8 cellular contexts compared by ENCODE assay signal in the genomic region with DNA sequence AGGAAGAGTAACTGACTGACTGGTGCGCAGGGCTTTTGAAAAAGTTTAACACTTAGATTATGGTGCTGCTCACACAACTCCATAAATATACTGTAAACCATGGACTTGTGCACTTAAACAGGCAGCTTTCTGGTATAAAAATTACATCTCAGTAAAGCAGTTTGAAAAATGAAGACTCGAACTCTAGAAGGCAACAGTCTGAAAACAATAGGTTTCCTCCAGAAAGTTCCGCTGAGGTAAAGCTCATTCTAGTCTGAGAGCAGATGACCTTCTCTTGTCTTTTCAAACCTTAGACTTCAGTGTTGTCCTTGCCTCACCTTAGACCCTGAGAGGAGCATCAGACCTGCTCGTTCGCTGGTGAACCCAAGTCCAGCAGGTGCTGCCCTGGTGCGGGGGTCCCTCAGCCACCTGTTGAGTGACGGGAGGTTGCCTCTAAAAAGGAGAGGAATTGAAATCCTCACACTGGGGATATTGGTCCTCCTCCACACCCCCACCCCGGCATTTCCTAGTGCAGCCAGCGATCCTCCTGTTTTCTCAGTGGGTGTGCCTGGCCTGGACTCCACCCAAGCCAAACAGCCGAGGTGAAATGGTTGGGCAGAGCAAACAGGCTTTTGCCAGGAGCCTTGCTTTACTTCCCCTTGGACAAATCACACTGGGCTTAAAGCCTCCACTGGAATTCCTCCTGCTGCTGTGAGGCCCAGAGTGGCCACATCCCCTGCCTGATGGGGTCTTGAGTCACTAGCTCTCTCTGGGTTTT. TPM values are rescaled to one million over a fixed set of nuclear protein-coding genes. Genes with fewer than 3 reads are reported as not detected.
DNase-seq lines count a peak whose midpoint lies in the region; ATAC-seq and TF ChIP-seq lines count a peak whose summit lies in the region.

No MANE protein-coding gene starts in this region.

- TF ChIP-seq EP300 in sigmoid colon (IDR thresholded peaks at IDR 0.05), result no peak

- H3K9me3 ChIP-seq in sigmoid colon (no peaks in the 10 kb centered on the region), BE2C (no peaks in the 10 kb centered on the region)

- peaks cover 33% of the 10 kb centered on the region for H3K4me1 ChIP-seq in foreskin keratinocyte
- peaks cover 0 to 42% (median 30%) of the 10 kb centered on the region in 4 donors for H3K4me1 ChIP-seq in sigmoid colon
- peaks cover 5% of the 10 kb centered on the region for H3K4me1 ChIP-seq in BE2C

- TF ChIP-seq CTCF in foreskin keratinocyte (conservative IDR thresholded peaks at IDR 0.05) (no peak), sigmoid colon (IDR thresholded peaks at IDR 0.05) (no peak), BE2C (IDR thresholded peaks at IDR 0.05; ENCODE audit: low read depth, low read length) (no peak)

- intact Hi-C loops in sigmoid colon (cut with DNase I), result no loop called here

- H3K27ac ChIP-seq in foreskin keratinocyte (peak overlapping the region; percentile 30), sigmoid colon (peak overlapping the region in 3 of 4 donors; percentile 43 to 76 (median 63))

- WGBS in sigmoid colon, 2 donors, result 18 to 62% methylated on average over 10 of the region's 10 CpGs

- DNase-seq in HCEC 1CT (peak; percentile 46), SHP77 (lab: John Stamatoyannopoulos, UW) (peak; percentile 61 to 82), foreskin keratinocyte (peak in 1 of 2 donors; percentile 30), sigmoid colon (peak; percentile 56), COLO829 (ENCODE audit: low spot score) (no peak), BE2C (no peak), NCI-H2171 (lab: John Stamatoyannopoulos, UW) (no peak)

- no peak for ATAC-seq in foreskin keratinocyte
- no peak for ATAC-seq in GM21717 (IDR thresholded peaks at IDR 0.05; ENCODE audit: unreplicated experiment)

- H3K27me3 ChIP-seq in foreskin keratinocyte (no peaks in the 10 kb centered on the region), sigmoid colon (no peaks in the 10 kb centered on the region), BE2C (no peaks in the 10 kb centered on the region)

- H3K4me3 ChIP-seq in sigmoid colon (no peak overlapping the region), BE2C (ENCODE audit: low read depth, low read length) (no peak overlapping the region)

- no peaks in the 10 kb centered on the region for H3K36me3 ChIP-seq in sigmoid colon
- no peaks in the 10 kb centered on the region for H3K36me3 ChIP-seq in BE2C

- TF ChIP-seq POLR2A in sigmoid colon (IDR thresholded peaks at IDR 0.05), result peak in 1 of 2 donors; percentile 13

RNA-seq across cellular contexts. Expression of gene PYGB, which starts 14.7 kb away (rescaled TPM):
- total RNA-seq in foreskin keratinocyte, result 311 and 439 TPM in 2 replicates
- 196 and 255 TPM in 2 replicates for polyA plus RNA-seq in foreskin keratinocyte
- 100 to 1,000 TPM; 147 to 317 (median 226) TPM for total RNA-seq in sigmoid colon
- 100 to 1,000 TPM in 2 of 3 donors, 10 to 100 TPM in 1; 45.6 to 198 (median 163) TPM for polyA plus RNA-seq in sigmoid colon
- polyA plus RNA-seq in BE2C (2012; ENCODE audit: insufficient read depth, insufficient read length, low read depth), result 58.6 TPM

RNA-seq across cellular contexts. Expression of gene ENTPD6, which starts 37.7 kb away (rescaled TPM):
- total RNA-seq in foreskin keratinocyte (74.6 and 78.4 TPM in 2 replicates), sigmoid colon (10 to 100 TPM; 26.0 to 48.2 (median 37.2) TPM)
- polyA plus RNA-seq in foreskin keratinocyte (70.2 and 73.3 TPM in 2 replicates), sigmoid colon (100 to 1,000 TPM in 1 of 3 donors, 10 to 100 TPM in 2; 33.0 to 117 (median 48.6) TPM)
- 91.1 TPM for polyA plus RNA-seq in BE2C (2012; ENCODE audit: insufficient read depth, insufficient read length, low read depth)

Comparison
In these comparisons a context has a peak if more than half of its experiments do, and no peak if none do; other contexts are left out.
1. DNase-seq: peak in HCEC 1CT (single experiment), SHP77 (2 of 2) and sigmoid colon (single experiment); none in COLO829 (single experiment), BE2C (single experiment) and NCI-H2171 (single experiment).